9 cellular contexts compared by ENCODE assay signal in genomic region chr13:39039033-39039432, GRCh38. TPM values are rescaled to one million over a fixed set of nuclear protein-coding genes. Genes with fewer than 3 reads are reported as not detected.
DNase-seq lines count a peak whose midpoint lies in the region; ATAC-seq and TF ChIP-seq lines count a peak whose summit lies in the region.
"Had no signal": no experiment of that assay in that cellular context is flagged by ENCODE, and none has a peak within 500 bp of the region (broad histone marks: within the 10 kb centered on the region; RNA-seq: fewer than 3 reads in every experiment).

No MANE protein-coding gene starts in this region.

- H3K36me3 Mint-ChIP-seq in activated CD4-positive, alpha-beta T cell treated with anti-CD3 and anti-CD28 coated beads, Interleukin-2, amount 10 ng/mL, durations not matched to agents 24 days and 14 days (ENCODE audit: low read depth): peaks cover 19% of the 10 kb centered on the region
- peaks cover 5% of the 10 kb centered on the region for H3K36me3 Mint-ChIP-seq in WTC11

- H3K9me3 Mint-ChIP-seq in activated CD4-positive, alpha-beta T cell treated with anti-CD3 and anti-CD28 coated beads, Interleukin-2, amount 10 ng/mL, durations not matched to agents 24 days and 14 days: no peaks in the 10 kb centered on the region
- H3K9me3 Mint-ChIP-seq in WTC11: no peaks in the 10 kb centered on the region

- H3K27me3 ChIP-seq in iPS-15b (ENCODE audit: control insufficient read depth, insufficient read depth, low read length) (no peaks in the 10 kb centered on the region), testis (no peaks in the 10 kb centered on the region)

- peak overlapping the region; percentile 57 to 87 for H3K27ac ChIP-seq in testis

- peaks cover 5% of the 10 kb centered on the region for H3K4me1 ChIP-seq in iPS-15b (ENCODE audit: control insufficient read depth, insufficient read depth, low read length)
- peaks cover 22% of the 10 kb centered on the region for H3K4me1 ChIP-seq in testis

- H3K27ac Mint-ChIP-seq in activated CD4-positive, alpha-beta T cell treated with anti-CD3 and anti-CD28 coated beads, Interleukin-2, amount 10 ng/mL, durations not matched to agents 24 days and 14 days: peak overlapping the region; percentile 95
- no peak overlapping the region for H3K27ac Mint-ChIP-seq in WTC11

- H3K36me3 ChIP-seq in iPS-15b (ENCODE audit: control insufficient read depth, insufficient read depth, low read length): no peaks in the 10 kb centered on the region
- no peaks in the 10 kb centered on the region for H3K36me3 ChIP-seq in testis (ENCODE audit: low read depth, missing control alignments)

- H3K4me3 Mint-ChIP-seq in activated CD4-positive, alpha-beta T cell treated with anti-CD3 and anti-CD28 coated beads, Interleukin-2, amount 10 ng/mL, durations not matched to agents 24 days and 14 days: peak overlapping the region; percentile 91
- peak overlapping the region; percentile 92 for H3K4me3 Mint-ChIP-seq in WTC11

- CTCF ChIA-PET in WTC11 (lab: Charles Lee): no interaction called here

- no peak overlapping the region for H3K9ac ChIP-seq in iPS-15b (ENCODE audit: low read depth, low read length)

- no peaks in the 10 kb centered on the region for H3K27me3 Mint-ChIP-seq in activated CD4-positive, alpha-beta T cell treated with anti-CD3 and anti-CD28 coated beads, Interleukin-2, amount 10 ng/mL, durations not matched to agents 24 days and 14 days
- no peaks in the 10 kb centered on the region for H3K27me3 Mint-ChIP-seq in WTC11 (ENCODE audit: low read depth)

- H3K4me1 Mint-ChIP-seq in activated CD4-positive, alpha-beta T cell treated with anti-CD3 and anti-CD28 coated beads, Interleukin-2, amount 10 ng/mL, durations not matched to agents 24 days and 14 days: peaks cover 48% of the 10 kb centered on the region
- peaks cover 27% of the 10 kb centered on the region for H3K4me1 Mint-ChIP-seq in WTC11

- POLR2A ChIA-PET in WTC11 (lab: Charles Lee): no interaction called here

- no peak for TF ChIP-seq POLR2A in testis (IDR thresholded peaks at IDR 0.05)

- H3K4me3 ChIP-seq in iPS-15b (ENCODE audit: low read depth, low read length) (peak overlapping the region; percentile 84), testis (peak overlapping the region; percentile 68 to 79)

- DNase-seq in activated CD4-positive, alpha-beta T cell treated with anti-CD3 and anti-CD28 coated beads, Interleukin-2, amount 10 ng/mL, durations not matched to agents 24 days and 14 days: no peak
- no peak for DNase-seq in activated CD4-positive, alpha-beta T cell treated with anti-CD3 and anti-CD28 coated beads, Interleukin-2, amount 50 U/mL, for 4 hours
- no peak for DNase-seq in WTC11 (ENCODE audit: low spot score)
- DNase-seq in testis: no peak
- no peak for DNase-seq in stimulated activated naive CD4-positive, alpha-beta T cell treated with Interleukin-2 at 50 U/mL for 16 hours (lab: John Stamatoyannopoulos, UW)
- no peak for DNase-seq in kidney glomerular epithelial cell (lab: John Stamatoyannopoulos, UW)
- DNase-seq in NCI-H2196 (lab: John Stamatoyannopoulos, UW; ENCODE audit: unreplicated experiment): no peak
- DNase-seq: GDM1 had no signal

- ATAC-seq in WTC11: no peak

- H3K9me3 ChIP-seq in iPS-15b (ENCODE audit: control insufficient read depth, insufficient read depth, low read length) (no peaks in the 10 kb centered on the region), testis (no peaks in the 10 kb centered on the region)

- no peak for TF ChIP-seq CTCF in WTC11 (IDR thresholded peaks at IDR 0.05)
- TF ChIP-seq CTCF in testis (IDR thresholded peaks at IDR 0.05): no peak

- 13 to 18% methylated on average over 7 of the region's 7 CpGs for WGBS in testis, 2 donors

- intact Hi-C loops in activated CD4-positive, alpha-beta T cell treated with anti-CD3 and anti-CD28 coated beads, Interleukin-2, amount 10 ng/mL, durations not matched to agents 24 days and 14 days (cut with micrococcal nuclease): loop anchor here (2.0 to 5.0 kb wide), 5 partner anchors 223 to 1738 kb away; partner anchors contain the start of genes COG6 and LHFPL6
- intact Hi-C loops in testis (cut with DNase I; ENCODE audit: low total_unique reads): no loop called here

TF ChIP-seq in WTC11, 78 proteins besides CTCF, POLR2A, EP300 and RAD21 (continues in another document):
- TF ChIP-seq USF1 (CRISPR knock-in tag; IDR thresholded peaks at IDR 0.05): no peak
- TF ChIP-seq ZNF121 (CRISPR knock-in tag; IDR thresholded peaks at IDR 0.05): no peak
- TF ChIP-seq ARID4B (CRISPR knock-in tag; IDR thresholded peaks at IDR 0.05; ENCODE audit: borderline replicate concordance): no peak
- no peak for TF ChIP-seq HMGA2 (CRISPR knock-in tag; IDR thresholded peaks at IDR 0.05)
- no peak for TF ChIP-seq ZBTB43 (CRISPR knock-in tag; IDR thresholded peaks at IDR 0.05)
- no peak for TF ChIP-seq PRRX2 (CRISPR knock-in tag; IDR thresholded peaks at IDR 0.05)

RNA-seq across cellular contexts. Expression of gene NHLRC3, which starts 0.8 kb away (rescaled TPM):
- 18.4 and 18.8 TPM in 2 replicates for total RNA-seq in activated CD4-positive, alpha-beta T cell treated with anti-CD3 and anti-CD28 coated beads, Interleukin-2, amount 10 ng/mL, durations not matched to agents 24 days and 14 days
- total RNA-seq in WTC11 (2021): 17.2 to 19.9 TPM (median 18.8 TPM) in 3 replicates
- 10 to 100 TPM; 33.1 to 35.6 TPM for total RNA-seq in testis
- 23.2 TPM for polyA plus RNA-seq in testis (ENCODE audit: insufficient read depth, low read depth, low replicate concordance)

RNA-seq across cellular contexts. Expression of gene PROSER1, which starts 1.1 kb away (rescaled TPM):
- total RNA-seq in activated CD4-positive, alpha-beta T cell treated with anti-CD3 and anti-CD28 coated beads, Interleukin-2, amount 10 ng/mL, durations not matched to agents 24 days and 14 days: 86.6 and 89.8 TPM in 2 replicates
- 73.6 to 94.6 TPM (median 74.3 TPM) in 3 replicates for total RNA-seq in WTC11 (2021)
- 10 to 100 TPM; 32.0 to 33.0 TPM for total RNA-seq in testis
- 37.0 TPM for polyA plus RNA-seq in testis (ENCODE audit: insufficient read depth, low read depth, low replicate concordance)

RNA-seq across cellular contexts. Expression of gene STOML3, which starts 48.4 kb away (rescaled TPM):
- total RNA-seq in activated CD4-positive, alpha-beta T cell treated with anti-CD3 and anti-CD28 coated beads, Interleukin-2, amount 10 ng/mL, durations not matched to agents 24 days and 14 days: not detected in 2 replicates
- total RNA-seq in WTC11 (2021): not detected in 3 replicates
- total RNA-seq in testis: under 1 TPM in 1 of 2 donors, not detected in 1; 0.12 TPM
- polyA plus RNA-seq in testis (ENCODE audit: insufficient read depth, low read depth, low replicate concordance): 0.91 TPM
